Comparison of ENCODE assay signal across 9 cellular contexts in the genomic region with DNA sequence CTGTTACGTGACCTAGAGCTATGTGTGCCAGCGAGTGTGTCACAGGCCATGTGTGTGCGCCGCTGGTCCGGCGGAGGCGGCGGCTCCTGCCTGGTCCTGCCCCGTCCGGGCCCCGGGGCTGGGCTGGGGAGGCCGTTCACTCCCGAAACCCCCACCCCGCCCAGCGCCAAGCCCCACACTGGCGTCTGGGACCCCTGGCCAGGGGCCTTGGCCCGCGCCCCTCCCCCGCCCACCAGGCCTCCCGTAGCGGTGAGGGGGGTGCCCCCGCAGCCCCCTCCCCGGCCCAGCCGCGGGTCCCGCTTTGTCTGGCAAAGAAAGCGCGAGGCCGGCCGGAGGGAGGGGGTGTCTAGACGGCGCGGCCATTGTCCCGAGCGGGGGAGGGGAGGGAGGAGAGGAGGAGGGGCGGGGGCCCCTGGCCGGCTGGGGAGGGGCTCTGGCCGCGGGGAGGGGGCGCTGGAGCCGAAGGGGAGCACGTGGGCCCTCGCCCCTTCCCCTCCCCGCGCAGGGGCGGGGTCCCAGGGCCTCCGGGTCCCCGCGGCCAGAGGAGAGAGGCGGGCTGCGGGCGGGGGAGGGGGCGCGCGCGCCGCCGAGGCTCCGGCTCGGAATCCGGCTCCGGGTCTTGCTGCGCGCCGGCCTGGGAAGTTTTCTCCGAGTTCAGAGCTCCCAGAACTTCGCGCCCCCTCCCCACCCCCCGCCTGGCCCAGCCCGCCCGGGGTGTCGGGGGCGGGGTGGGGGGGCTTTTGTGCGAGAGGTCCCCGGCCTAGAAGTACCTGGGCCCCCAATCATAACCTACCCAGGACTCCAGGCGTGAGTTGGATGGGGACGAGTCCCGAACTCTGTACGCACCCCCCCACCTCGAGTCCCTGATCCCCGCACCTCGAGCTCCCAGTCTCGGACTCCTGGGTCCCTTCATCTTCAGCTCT.
DNase-seq lines count a peak whose midpoint lies in the region.
"Had no signal": no experiment of that assay in that cellular context is flagged by ENCODE, and none has a peak within 500 bp of the region (broad histone marks: within the 10 kb centered on the region; RNA-seq: fewer than 3 reads in every experiment).

No MANE protein-coding gene starts in this region.

- no peaks in the 10 kb centered on the region for H3K36me3 ChIP-seq in adipocyte (ENCODE audit: control insufficient read depth, insufficient read depth, low read length, severe bottlenecking)
- peaks cover 0 to 2% (median 0%) of the 10 kb centered on the region in 5 donors for H3K36me3 ChIP-seq in subcutaneous abdominal adipose tissue (ENCODE audit: control insufficient read depth in 5 of 5, insufficient read depth in 5 of 5, low read length in 5 of 5)

- no peak overlapping the region for H3K27ac ChIP-seq in subcutaneous abdominal adipose tissue (ENCODE audit: low read depth, low read length)
- H3K27ac ChIP-seq: HL-60 had no signal

- peaks cover 3% of the 10 kb centered on the region for H3K4me1 ChIP-seq in adipocyte (ENCODE audit: control insufficient read depth, insufficient read depth, low read length)
- H3K4me1 ChIP-seq in subcutaneous abdominal adipose tissue (ENCODE audit: control insufficient read depth in 5 of 5, insufficient read depth in 5 of 5, low read length in 5 of 5), result peaks cover 4 to 34% (median 16%) of the 10 kb centered on the region in 5 donors

- H3K9ac ChIP-seq in adipocyte (ENCODE audit: low read length) (peak overlapping the region; percentile 85), subcutaneous abdominal adipose tissue (ENCODE audit: low read length in 5 of 5) (peak overlapping the region in 4 of 5 donors; percentile 49 to 73 (median 54))

- DNase-seq in DMS 273 (lab: John Stamatoyannopoulos, UW; ENCODE audit: unreplicated experiment) (peak; percentile 58), DMS 273 treated with DMSO at 0.1 percent for 48 hours (lab: John Stamatoyannopoulos, UW) (no peak), adipocyte (ENCODE audit: low read depth) (peak; percentile 76), cerebellar cortex (ENCODE audit: low spot score) (no peak), EL (no peak), DMS153 treated with DMSO at 0.1 percent for 48 hours (lab: John Stamatoyannopoulos, UW; ENCODE audit: unreplicated experiment) (no peak)

- H3K9me3 ChIP-seq in adipocyte (ENCODE audit: control insufficient read depth, low read length) (no peaks in the 10 kb centered on the region), iPS-18c (ENCODE audit: control insufficient read depth, insufficient read depth, low read length) (no peaks in the 10 kb centered on the region), subcutaneous abdominal adipose tissue (ENCODE audit: control insufficient read depth in 5 of 5, low read length in 5 of 5) (no peaks in the 10 kb centered on the region)

- no peaks in the 10 kb centered on the region for H3K27me3 ChIP-seq in adipocyte (replicated peaks; ENCODE audit: control insufficient read depth, insufficient read depth, low read length)
- H3K27me3 ChIP-seq in subcutaneous abdominal adipose tissue (ENCODE audit: control insufficient read depth in 5 of 5, insufficient read depth in 4 of 5, low read length in 5 of 5), result peaks cover 0 to 26% (median 15%) of the 10 kb centered on the region in 5 donors

- H3K4me3 ChIP-seq in adipocyte (ENCODE audit: low read length) (peak overlapping the region; percentile 85), iPS-18c (ENCODE audit: insufficient read depth, low read depth, low read length) (peak overlapping the region; percentile 87), subcutaneous abdominal adipose tissue (ENCODE audit: low read depth in 1 of 5, low read length in 5 of 5) (peak overlapping the region; percentile 11 to 61 (median 58))

Comparison
In these comparisons a context has a peak if more than half of its experiments do, and no peak if none do; other contexts are left out.
1. DNase-seq: peak in DMS 273 (single experiment) and adipocyte (single experiment); none in DMS 273 treated with DMSO at 0.1 percent for 48 hours (single experiment), cerebellar cortex (single experiment), EL (single experiment) and DMS153 treated with DMSO at 0.1 percent for 48 hours (single experiment).
2. Peak in every context shown above with its lines, with median percentiles within 50 percentile points of each other: H3K4me3 ChIP-seq.